ENCODE assay signal across 1 cellular context in the genomic region with DNA sequence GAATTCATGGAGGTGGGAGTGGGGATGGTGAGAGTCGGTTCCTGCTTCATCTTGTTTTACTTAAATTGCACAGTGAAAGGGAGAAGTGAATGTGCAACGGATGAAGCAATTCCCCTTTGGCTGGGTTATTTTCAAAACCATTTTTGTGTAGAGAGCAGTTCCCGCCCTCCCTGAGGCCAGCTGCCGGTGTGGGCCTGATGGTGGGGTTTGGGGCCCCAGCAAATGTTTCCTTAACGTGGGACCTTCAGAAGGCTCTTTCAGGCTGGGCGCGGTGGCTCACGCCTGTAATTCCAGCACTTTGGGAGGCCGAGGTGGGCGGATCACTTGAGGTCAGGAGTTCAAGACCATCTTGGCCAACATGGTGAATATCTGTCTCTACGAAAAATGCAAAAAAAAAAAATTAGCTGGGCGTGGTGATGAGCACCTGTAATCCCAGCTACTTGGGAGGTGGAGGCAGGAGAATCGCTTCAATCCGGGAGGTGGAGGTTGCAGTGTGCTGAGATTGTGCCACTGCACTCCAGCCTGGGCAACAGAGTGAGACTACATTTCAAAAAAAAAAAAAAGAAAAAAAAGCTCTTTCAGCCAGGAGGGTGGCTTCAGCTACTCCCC.
TF ChIP-seq lines count a peak whose summit lies in the region.

No MANE protein-coding gene starts in this region.

TF ChIP-seq in HEK293, 187 proteins besides CTCF, POLR2A, EP300 and RAD21:
- TF ChIP-seq PRDM1 (tag by site-specific recombination; IDR thresholded peaks at IDR 0.05): 0 out of 2 replicates have a peak, but pooled peaks have one; percentile 24
